ENCODE assay signal across 1 cellular context in the genomic region with DNA sequence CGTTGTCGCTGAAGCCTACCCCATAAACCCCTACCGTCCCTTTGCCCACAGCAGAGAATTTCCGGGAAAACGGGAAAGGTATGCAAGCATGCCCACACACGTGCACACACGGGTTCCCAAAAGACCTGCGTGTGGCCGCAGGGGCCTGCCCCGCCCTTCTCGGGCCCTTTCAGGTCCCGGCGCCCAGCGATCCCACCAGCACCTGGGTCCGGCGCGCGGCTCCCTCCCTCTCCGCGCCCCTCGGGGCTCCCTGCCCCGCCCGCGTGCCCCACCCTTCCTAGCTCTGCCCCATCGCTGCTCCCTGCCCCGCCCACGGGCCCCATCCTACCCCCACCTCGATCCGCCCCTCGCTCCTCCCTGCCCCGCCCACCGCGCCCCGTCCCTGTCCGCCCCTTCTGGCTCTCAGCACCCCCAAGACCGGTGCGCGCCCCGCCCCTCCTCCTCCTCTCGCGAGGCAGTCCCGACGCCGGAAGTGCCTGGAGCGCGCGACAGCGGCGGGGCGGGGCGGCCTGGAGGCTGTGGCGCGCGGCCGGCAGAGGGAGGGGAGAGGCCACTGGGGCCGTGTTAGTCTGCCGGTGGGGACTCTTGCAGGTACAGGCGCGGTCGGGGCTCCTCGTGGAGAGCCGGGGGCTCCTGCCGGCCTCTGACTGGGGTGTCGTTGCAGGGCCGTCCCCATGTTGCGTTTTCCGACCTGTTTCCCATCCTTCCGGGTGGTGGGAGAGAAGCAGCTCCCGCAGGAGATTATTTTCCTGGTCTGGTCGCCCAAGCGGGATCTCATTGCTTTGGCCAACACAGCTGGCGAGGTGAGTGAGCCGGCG.
TF ChIP-seq lines count a peak whose summit lies in the region.

A gene with protein sequence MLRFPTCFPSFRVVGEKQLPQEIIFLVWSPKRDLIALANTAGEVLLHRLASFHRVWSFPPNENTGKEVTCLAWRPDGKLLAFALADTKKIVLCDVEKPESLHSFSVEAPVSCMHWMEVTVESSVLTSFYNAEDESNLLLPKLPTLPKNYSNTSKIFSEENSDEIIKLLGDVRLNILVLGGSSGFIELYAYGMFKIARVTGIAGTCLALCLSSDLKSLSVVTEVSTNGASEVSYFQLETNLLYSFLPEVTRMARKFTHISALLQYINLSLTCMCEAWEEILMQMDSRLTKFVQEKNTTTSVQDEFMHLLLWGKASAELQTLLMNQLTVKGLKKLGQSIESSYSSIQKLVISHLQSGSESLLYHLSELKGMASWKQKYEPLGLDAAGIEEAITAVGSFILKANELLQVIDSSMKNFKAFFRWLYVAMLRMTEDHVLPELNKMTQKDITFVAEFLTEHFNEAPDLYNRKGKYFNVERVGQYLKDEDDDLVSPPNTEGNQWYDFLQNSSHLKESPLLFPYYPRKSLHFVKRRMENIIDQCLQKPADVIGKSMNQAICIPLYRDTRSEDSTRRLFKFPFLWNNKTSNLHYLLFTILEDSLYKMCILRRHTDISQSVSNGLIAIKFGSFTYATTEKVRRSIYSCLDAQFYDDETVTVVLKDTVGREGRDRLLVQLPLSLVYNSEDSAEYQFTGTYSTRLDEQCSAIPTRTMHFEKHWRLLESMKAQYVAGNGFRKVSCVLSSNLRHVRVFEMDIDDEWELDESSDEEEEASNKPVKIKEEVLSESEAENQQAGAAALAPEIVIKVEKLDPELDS (plus strand): TSS at position 510 of the 818 bp plus-strand sequence. CDS start 165 bp downstream, at position 675.

TF ChIP-seq in HEK293, 187 proteins besides CTCF, POLR2A, EP300 and RAD21 (continued from another document and continues in another):
- no peak for TF ChIP-seq ZNF292 (tag by site-specific recombination; IDR thresholded peaks at IDR 0.05; ENCODE audit: borderline replicate concordance, low read depth)
- no peak for TF ChIP-seq ZNF792 (tag by site-specific recombination; IDR thresholded peaks at IDR 0.05)
- peak; percentile 84 for TF ChIP-seq KLF9 (tag by site-specific recombination; IDR thresholded peaks at IDR 0.05; ENCODE audit: low read depth)
- TF ChIP-seq, protein P1, sequence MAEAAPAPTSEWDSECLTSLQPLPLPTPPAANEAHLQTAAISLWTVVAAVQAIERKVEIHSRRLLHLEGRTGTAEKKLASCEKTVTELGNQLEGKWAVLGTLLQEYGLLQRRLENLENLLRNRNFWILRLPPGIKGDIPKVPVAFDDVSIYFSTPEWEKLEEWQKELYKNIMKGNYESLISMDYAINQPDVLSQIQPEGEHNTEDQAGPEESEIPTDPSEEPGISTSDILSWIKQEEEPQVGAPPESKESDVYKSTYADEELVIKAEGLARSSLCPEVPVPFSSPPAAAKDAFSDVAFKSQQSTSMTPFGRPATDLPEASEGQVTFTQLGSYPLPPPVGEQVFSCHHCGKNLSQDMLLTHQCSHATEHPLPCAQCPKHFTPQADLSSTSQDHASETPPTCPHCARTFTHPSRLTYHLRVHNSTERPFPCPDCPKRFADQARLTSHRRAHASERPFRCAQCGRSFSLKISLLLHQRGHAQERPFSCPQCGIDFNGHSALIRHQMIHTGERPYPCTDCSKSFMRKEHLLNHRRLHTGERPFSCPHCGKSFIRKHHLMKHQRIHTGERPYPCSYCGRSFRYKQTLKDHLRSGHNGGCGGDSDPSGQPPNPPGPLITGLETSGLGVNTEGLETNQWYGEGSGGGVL (tag by site-specific recombination; IDR thresholded peaks at IDR 0.05), result 0 out of 2 replicates have a peak, but pooled peaks have one; percentile 22
- peak; percentile 93 for TF ChIP-seq KLF1 (tag by site-specific recombination; IDR thresholded peaks at IDR 0.05)
- no peak for TF ChIP-seq ZNF302 (tag by site-specific recombination; IDR thresholded peaks at IDR 0.05; ENCODE audit: low read depth)
- peak; percentile 87; the same call in 1 of the 2 replicates for TF ChIP-seq KLF8 (tag by site-specific recombination; IDR thresholded peaks at IDR 0.05)
- no peak for TF ChIP-seq ZNF202 (tag by site-specific recombination; IDR thresholded peaks at IDR 0.05; ENCODE audit: borderline replicate concordance)
- no peak for TF ChIP-seq ZBTB21 (tag by site-specific recombination; IDR thresholded peaks at IDR 0.05)
- no peak for TF ChIP-seq ZSCAN23 (tag by site-specific recombination; IDR thresholded peaks at IDR 0.05)
- TF ChIP-seq ZNF747 (tag by site-specific recombination; IDR thresholded peaks at IDR 0.05), result no peak
- no peak for TF ChIP-seq ZNF433 (tag by site-specific recombination; IDR thresholded peaks at IDR 0.05; ENCODE audit: low read depth)
- TF ChIP-seq ZNF37A (tag by site-specific recombination; IDR thresholded peaks at IDR 0.05), result no peak
- 0 out of 2 replicates have a peak, but pooled peaks have one; percentile 24 for TF ChIP-seq GLIS1 (tag by site-specific recombination; IDR thresholded peaks at IDR 0.05)
- TF ChIP-seq ZNF560 (tag by site-specific recombination; IDR thresholded peaks at IDR 0.05; ENCODE audit: borderline replicate concordance), result no peak
- TF ChIP-seq FEZF1 (tag by site-specific recombination; IDR thresholded peaks at IDR 0.05), result no peak
- TF ChIP-seq, protein P2, sequence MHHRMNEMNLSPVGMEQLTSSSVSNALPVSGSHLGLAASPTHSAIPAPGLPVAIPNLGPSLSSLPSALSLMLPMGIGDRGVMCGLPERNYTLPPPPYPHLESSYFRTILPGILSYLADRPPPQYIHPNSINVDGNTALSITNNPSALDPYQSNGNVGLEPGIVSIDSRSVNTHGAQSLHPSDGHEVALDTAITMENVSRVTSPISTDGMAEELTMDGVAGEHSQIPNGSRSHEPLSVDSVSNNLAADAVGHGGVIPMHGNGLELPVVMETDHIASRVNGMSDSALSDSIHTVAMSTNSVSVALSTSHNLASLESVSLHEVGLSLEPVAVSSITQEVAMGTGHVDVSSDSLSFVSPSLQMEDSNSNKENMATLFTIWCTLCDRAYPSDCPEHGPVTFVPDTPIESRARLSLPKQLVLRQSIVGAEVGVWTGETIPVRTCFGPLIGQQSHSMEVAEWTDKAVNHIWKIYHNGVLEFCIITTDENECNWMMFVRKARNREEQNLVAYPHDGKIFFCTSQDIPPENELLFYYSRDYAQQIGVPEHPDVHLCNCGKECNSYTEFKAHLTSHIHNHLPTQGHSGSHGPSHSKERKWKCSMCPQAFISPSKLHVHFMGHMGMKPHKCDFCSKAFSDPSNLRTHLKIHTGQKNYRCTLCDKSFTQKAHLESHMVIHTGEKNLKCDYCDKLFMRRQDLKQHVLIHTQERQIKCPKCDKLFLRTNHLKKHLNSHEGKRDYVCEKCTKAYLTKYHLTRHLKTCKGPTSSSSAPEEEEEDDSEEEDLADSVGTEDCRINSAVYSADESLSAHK (tag by site-specific recombination; IDR thresholded peaks at IDR 0.05), result no peak
- TF ChIP-seq GLI2 (tag by site-specific recombination; IDR thresholded peaks at IDR 0.05; ENCODE audit: borderline replicate concordance, low read depth), result no peak
- TF ChIP-seq ZNF174 (tag by site-specific recombination; IDR thresholded peaks at IDR 0.05), result no peak
- no peak for TF ChIP-seq ZNF677 (tag by site-specific recombination; IDR thresholded peaks at IDR 0.05)
- TF ChIP-seq ZNF664 (tag by site-specific recombination; IDR thresholded peaks at IDR 0.05), result no peak
- TF ChIP-seq ZNF707 (tag by site-specific recombination; IDR thresholded peaks at IDR 0.05), result no peak
- TF ChIP-seq ZNF514 (tag by site-specific recombination; IDR thresholded peaks at IDR 0.05), result no peak
- TF ChIP-seq ZNF311 (tag by site-specific recombination; IDR thresholded peaks at IDR 0.05; ENCODE audit: borderline replicate concordance), result no peak
- TF ChIP-seq ZNF23 (tag by site-specific recombination; IDR thresholded peaks at IDR 0.05; ENCODE audit: borderline replicate concordance), result no peak
- TF ChIP-seq ZFP41 (tag by site-specific recombination; IDR thresholded peaks at IDR 0.05; ENCODE audit: borderline replicate concordance), result no peak
- TF ChIP-seq, protein P3, sequence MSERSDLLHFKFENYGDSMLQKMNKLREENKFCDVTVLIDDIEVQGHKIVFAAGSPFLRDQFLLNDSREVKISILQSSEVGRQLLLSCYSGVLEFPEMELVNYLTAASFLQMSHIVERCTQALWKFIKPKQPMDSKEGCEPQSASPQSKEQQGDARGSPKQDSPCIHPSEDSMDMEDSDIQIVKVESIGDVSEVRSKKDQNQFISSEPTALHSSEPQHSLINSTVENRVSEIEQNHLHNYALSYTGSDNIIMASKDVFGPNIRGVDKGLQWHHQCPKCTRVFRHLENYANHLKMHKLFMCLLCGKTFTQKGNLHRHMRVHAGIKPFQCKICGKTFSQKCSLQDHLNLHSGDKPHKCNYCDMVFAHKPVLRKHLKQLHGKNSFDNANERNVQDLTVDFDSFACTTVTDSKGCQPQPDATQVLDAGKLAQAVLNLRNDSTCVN (tag by site-specific recombination; optimal IDR thresholded peaks at IDR 0.05), result peak; percentile 92
- TF ChIP-seq ZNF843 (tag by site-specific recombination; IDR thresholded peaks at IDR 0.05), result no peak
- TF ChIP-seq ZBTB17 (tag by site-specific recombination; IDR thresholded peaks at IDR 0.05), result no peak
- TF ChIP-seq ZNF138 (tag by site-specific recombination; IDR thresholded peaks at IDR 0.05; ENCODE audit: borderline replicate concordance), result no peak
- TF ChIP-seq, protein P4, sequence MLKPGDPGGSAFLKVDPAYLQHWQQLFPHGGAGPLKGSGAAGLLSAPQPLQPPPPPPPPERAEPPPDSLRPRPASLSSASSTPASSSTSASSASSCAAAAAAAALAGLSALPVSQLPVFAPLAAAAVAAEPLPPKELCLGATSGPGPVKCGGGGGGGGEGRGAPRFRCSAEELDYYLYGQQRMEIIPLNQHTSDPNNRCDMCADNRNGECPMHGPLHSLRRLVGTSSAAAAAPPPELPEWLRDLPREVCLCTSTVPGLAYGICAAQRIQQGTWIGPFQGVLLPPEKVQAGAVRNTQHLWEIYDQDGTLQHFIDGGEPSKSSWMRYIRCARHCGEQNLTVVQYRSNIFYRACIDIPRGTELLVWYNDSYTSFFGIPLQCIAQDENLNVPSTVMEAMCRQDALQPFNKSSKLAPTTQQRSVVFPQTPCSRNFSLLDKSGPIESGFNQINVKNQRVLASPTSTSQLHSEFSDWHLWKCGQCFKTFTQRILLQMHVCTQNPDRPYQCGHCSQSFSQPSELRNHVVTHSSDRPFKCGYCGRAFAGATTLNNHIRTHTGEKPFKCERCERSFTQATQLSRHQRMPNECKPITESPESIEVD (tag by site-specific recombination; IDR thresholded peaks at IDR 0.05), result no peak
- no peak for TF ChIP-seq ZNF114 (tag by site-specific recombination; IDR thresholded peaks at IDR 0.05)
- TF ChIP-seq OVOL3 (tag by site-specific recombination; IDR thresholded peaks at IDR 0.05), result no peak
- TF ChIP-seq ZNF501 (tag by site-specific recombination; IDR thresholded peaks at IDR 0.05), result peak; percentile 77; the same call in 1 of the 2 replicates
- TF ChIP-seq ZNF394 (tag by site-specific recombination; IDR thresholded peaks at IDR 0.05; ENCODE audit: borderline replicate concordance), result no peak
- TF ChIP-seq, protein P5, sequence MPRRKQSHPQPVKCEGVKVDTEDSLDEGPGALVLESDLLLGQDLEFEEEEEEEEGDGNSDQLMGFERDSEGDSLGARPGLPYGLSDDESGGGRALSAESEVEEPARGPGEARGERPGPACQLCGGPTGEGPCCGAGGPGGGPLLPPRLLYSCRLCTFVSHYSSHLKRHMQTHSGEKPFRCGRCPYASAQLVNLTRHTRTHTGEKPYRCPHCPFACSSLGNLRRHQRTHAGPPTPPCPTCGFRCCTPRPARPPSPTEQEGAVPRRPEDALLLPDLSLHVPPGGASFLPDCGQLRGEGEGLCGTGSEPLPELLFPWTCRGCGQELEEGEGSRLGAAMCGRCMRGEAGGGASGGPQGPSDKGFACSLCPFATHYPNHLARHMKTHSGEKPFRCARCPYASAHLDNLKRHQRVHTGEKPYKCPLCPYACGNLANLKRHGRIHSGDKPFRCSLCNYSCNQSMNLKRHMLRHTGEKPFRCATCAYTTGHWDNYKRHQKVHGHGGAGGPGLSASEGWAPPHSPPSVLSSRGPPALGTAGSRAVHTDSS (tag by site-specific recombination; IDR thresholded peaks at IDR 0.05), result no peak
- TF ChIP-seq ZNF623 (tag by site-specific recombination; IDR thresholded peaks at IDR 0.05), result no peak
- TF ChIP-seq ZNF16 (tag by site-specific recombination; IDR thresholded peaks at IDR 0.05; ENCODE audit: low read depth), result no peak
- no peak for TF ChIP-seq ZNF658 (tag by site-specific recombination; IDR thresholded peaks at IDR 0.05)
- TF ChIP-seq ZNF274 (IDR thresholded peaks at IDR 0.05; ENCODE audit: low read length), result no peak
- TF ChIP-seq ZNF274 (tag by site-specific recombination; IDR thresholded peaks at IDR 0.05; ENCODE audit: borderline replicate concordance), result no peak
- TF ChIP-seq ZFP69B (tag by site-specific recombination; IDR thresholded peaks at IDR 0.05), result no peak
- TF ChIP-seq, protein P6, sequence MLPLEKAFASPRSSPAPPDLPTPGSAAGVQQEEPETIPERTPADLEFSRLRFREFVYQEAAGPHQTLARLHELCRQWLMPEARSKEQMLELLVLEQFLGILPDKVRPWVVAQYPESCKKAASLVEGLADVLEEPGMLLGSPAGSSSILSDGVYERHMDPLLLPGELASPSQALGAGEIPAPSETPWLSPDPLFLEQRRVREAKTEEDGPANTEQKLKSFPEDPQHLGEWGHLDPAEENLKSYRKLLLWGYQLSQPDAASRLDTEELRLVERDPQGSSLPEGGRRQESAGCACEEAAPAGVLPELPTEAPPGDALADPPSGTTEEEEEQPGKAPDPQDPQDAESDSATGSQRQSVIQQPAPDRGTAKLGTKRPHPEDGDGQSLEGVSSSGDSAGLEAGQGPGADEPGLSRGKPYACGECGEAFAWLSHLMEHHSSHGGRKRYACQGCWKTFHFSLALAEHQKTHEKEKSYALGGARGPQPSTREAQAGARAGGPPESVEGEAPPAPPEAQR (tag by site-specific recombination; IDR thresholded peaks at IDR 0.05), result no peak
- no peak for TF ChIP-seq MEIS1 (CRISPR knock-in tag; IDR thresholded peaks at IDR 0.05; ENCODE audit: borderline replicate concordance)
- peak; percentile 76 for TF ChIP-seq SP2 (tag by site-specific recombination; IDR thresholded peaks at IDR 0.05)
- peak; percentile 56 for TF ChIP-seq ZNF600 (tag by site-specific recombination; IDR thresholded peaks at IDR 0.05)
- no peak for TF ChIP-seq BCL11A (tag by site-specific recombination; IDR thresholded peaks at IDR 0.05; ENCODE audit: low read depth)
- TF ChIP-seq REPIN1 (tag by site-specific recombination; IDR thresholded peaks at IDR 0.05; ENCODE audit: low read depth), result no peak
- TF ChIP-seq, protein P7, sequence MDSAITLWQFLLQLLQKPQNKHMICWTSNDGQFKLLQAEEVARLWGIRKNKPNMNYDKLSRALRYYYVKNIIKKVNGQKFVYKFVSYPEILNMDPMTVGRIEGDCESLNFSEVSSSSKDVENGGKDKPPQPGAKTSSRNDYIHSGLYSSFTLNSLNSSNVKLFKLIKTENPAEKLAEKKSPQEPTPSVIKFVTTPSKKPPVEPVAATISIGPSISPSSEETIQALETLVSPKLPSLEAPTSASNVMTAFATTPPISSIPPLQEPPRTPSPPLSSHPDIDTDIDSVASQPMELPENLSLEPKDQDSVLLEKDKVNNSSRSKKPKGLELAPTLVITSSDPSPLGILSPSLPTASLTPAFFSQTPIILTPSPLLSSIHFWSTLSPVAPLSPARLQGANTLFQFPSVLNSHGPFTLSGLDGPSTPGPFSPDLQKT (IDR thresholded peaks at IDR 0.05; ENCODE audit: borderline replicate concordance, low read depth, low read length), result no peak; the same call in 1 of the 2 replicates
- TF ChIP-seq ZNF837 (tag by site-specific recombination; IDR thresholded peaks at IDR 0.05), result no peak
- no peak for TF ChIP-seq ZNF473 (tag by site-specific recombination; IDR thresholded peaks at IDR 0.05)
- no peak for TF ChIP-seq ZNF670 (tag by site-specific recombination; IDR thresholded peaks at IDR 0.05; ENCODE audit: low read depth)
- peak; percentile 14; the same call in 1 of the 2 replicates for TF ChIP-seq ZNF561 (tag by site-specific recombination; IDR thresholded peaks at IDR 0.05; ENCODE audit: borderline replicate concordance)
- TF ChIP-seq ZFHX2 (tag by site-specific recombination; conservative IDR thresholded peaks at IDR 0.05), result peak; percentile 56; the same call in 1 of the 2 replicates
